Comparison of ENCODE assay signal across 23 cellular contexts in genomic region chr1:101175886-101176285, GRCh38.
DNase-seq lines count a peak whose midpoint lies in the region; ATAC-seq and TF ChIP-seq lines count a peak whose summit lies in the region.
"Had no signal": no experiment of that assay in that cellular context is flagged by ENCODE, and none has a peak within 500 bp of the region (broad histone marks: within the 10 kb centered on the region; RNA-seq: fewer than 3 reads in every experiment).

No MANE protein-coding gene starts in this region.

- no peaks in the 10 kb centered on the region for H3K9me2 ChIP-seq in OCI-LY1 (ENCODE audit: low read depth, low read length)

- H3K4me2 ChIP-seq in OCI-LY1 (ENCODE audit: low read length) (no peak overlapping the region), skeletal muscle satellite cell (ENCODE audit: low read length) (peak overlapping the region; percentile 20)

- intact Hi-C loops in left ventricle myocardium inferior (cut with micrococcal nuclease) (no loop called here), Right ventricle myocardium inferior (cut with DNase I) (no loop called here)

- peaks cover 6% of the 10 kb centered on the region for H3K9me3 Mint-ChIP-seq in activated naive CD8-positive, alpha-beta T cell treated with anti-CD3 and anti-CD28 coated beads, Interleukin-2, amount 50 U/mL, for 24 hours
- no peaks in the 10 kb centered on the region for H3K9me3 Mint-ChIP-seq in chondrocyte (ENCODE audit: low read depth)
- H3K9me3 Mint-ChIP-seq: CD8-positive, alpha-beta T cell; central memory CD8-positive, alpha-beta T cell had no signal

- H3K9me3 ChIP-seq in left ventricle myocardium inferior (replicated peaks) = no peaks in the 10 kb centered on the region
- H3K9me3 ChIP-seq in OCI-LY1 (ENCODE audit: low read length) = no peaks in the 10 kb centered on the region
- no peaks in the 10 kb centered on the region for H3K9me3 ChIP-seq in skeletal muscle satellite cell (replicated peaks; ENCODE audit: low read length)
- H3K9me3 ChIP-seq: ascending aorta, lower lobe of right lung, spleen, tibial artery had no signal

- peak overlapping the region; percentile 61 for H3K27ac ChIP-seq in left ventricle myocardium inferior (replicated peaks)
- no peak overlapping the region for H3K27ac ChIP-seq in OCI-LY1 (ENCODE audit: low read depth, low read length, poor library complexity, severe bottlenecking)
- H3K27ac ChIP-seq: lower lobe of right lung, spleen had no signal

- peaks cover 74% of the 10 kb centered on the region for H3K4me1 Mint-ChIP-seq in activated naive CD8-positive, alpha-beta T cell treated with anti-CD3 and anti-CD28 coated beads, Interleukin-2, amount 50 U/mL, for 24 hours
- H3K4me1 Mint-ChIP-seq in chondrocyte (ENCODE audit: low read depth) = peaks cover 5% of the 10 kb centered on the region

- no peak overlapping the region for H3K4me3 ChIP-seq in left ventricle myocardium inferior
- no peak overlapping the region for H3K4me3 ChIP-seq in OCI-LY1 (ENCODE audit: low read depth, low read length, poor library complexity, severe bottlenecking)
- no peak overlapping the region for H3K4me3 ChIP-seq in skeletal muscle satellite cell (ENCODE audit: low read length)
- H3K4me3 ChIP-seq: ascending aorta, GM12878, lower lobe of right lung, spleen, tibial artery had no signal

- TF ChIP-seq CTCF in left ventricle myocardium inferior (IDR thresholded peaks at IDR 0.05; ENCODE audit: borderline replicate concordance) = no peak
- no peak for TF ChIP-seq CTCF in OCI-LY1 (IDR thresholded peaks at IDR 0.05; ENCODE audit: low read length)
- TF ChIP-seq CTCF in chondrocyte (IDR thresholded peaks at IDR 0.05) = no peak

- no peaks in the 10 kb centered on the region for H3K36me3 Mint-ChIP-seq in activated naive CD8-positive, alpha-beta T cell treated with anti-CD3 and anti-CD28 coated beads, Interleukin-2, amount 50 U/mL, for 24 hours (ENCODE audit: low read depth)
- H3K36me3 Mint-ChIP-seq in chondrocyte (ENCODE audit: low read depth) = no peaks in the 10 kb centered on the region
- H3K36me3 Mint-ChIP-seq: CD8-positive, alpha-beta T cell had no signal

- peak overlapping the region; percentile 99 for H3K27ac Mint-ChIP-seq in activated naive CD8-positive, alpha-beta T cell treated with anti-CD3 and anti-CD28 coated beads, Interleukin-2, amount 50 U/mL, for 24 hours
- no peak overlapping the region for H3K27ac Mint-ChIP-seq in chondrocyte (ENCODE audit: unreplicated experiment)
- H3K27ac Mint-ChIP-seq: CD8-positive, alpha-beta T cell had no signal

- H3K27me3 ChIP-seq in left ventricle myocardium inferior (ENCODE audit: low read depth) (no peaks in the 10 kb centered on the region), OCI-LY1 (ENCODE audit: insufficient read depth, low read length) (no peaks in the 10 kb centered on the region), skeletal muscle satellite cell (ENCODE audit: control insufficient read depth, insufficient read depth, low read length) (no peaks in the 10 kb centered on the region)
- H3K27me3 ChIP-seq: ascending aorta, spleen, tibial artery had no signal

- H3K9ac ChIP-seq in OCI-LY1 (ENCODE audit: low read length) (no peak overlapping the region), skeletal muscle satellite cell (ENCODE audit: low read depth, low read length) (peak overlapping the region; percentile 71)

- no peaks in the 10 kb centered on the region for H4K20me1 ChIP-seq in OCI-LY1 (ENCODE audit: insufficient read depth, low read length)

- no peaks in the 10 kb centered on the region for H3K27me3 Mint-ChIP-seq in activated naive CD8-positive, alpha-beta T cell treated with anti-CD3 and anti-CD28 coated beads, Interleukin-2, amount 50 U/mL, for 24 hours
- no peaks in the 10 kb centered on the region for H3K27me3 Mint-ChIP-seq in chondrocyte (ENCODE audit: low read depth)
- H3K27me3 Mint-ChIP-seq: central memory CD8-positive, alpha-beta T cell had no signal

- ATAC-seq in Right ventricle myocardium inferior (no peak), GM18907 (IDR thresholded peaks at IDR 0.05; ENCODE audit: unreplicated experiment) (no peak)
- no peak for ATAC-seq in activated naive CD8-positive, alpha-beta T cell treated with anti-CD3 and anti-CD28 coated beads, Interleukin-2, amount 50 U/mL, for 24 hours
- ATAC-seq: CD8-positive, alpha-beta T cell; esophagus mucosa; GM12878; lower lobe of right lung; stimulated activated naive CD8-positive, alpha-beta T cell treated with anti-CD3 and anti-CD28 coated beads, Interleukin-15, Interleukin-2, amounts not matched to agents 100 U/mL and 50 U/mL, for 24 hours had no signal

- no peak overlapping the region for H3K4me3 Mint-ChIP-seq in activated naive CD8-positive, alpha-beta T cell treated with anti-CD3 and anti-CD28 coated beads, Interleukin-2, amount 50 U/mL, for 24 hours
- no peak overlapping the region for H3K4me3 Mint-ChIP-seq in chondrocyte (ENCODE audit: unreplicated experiment)
- H3K4me3 Mint-ChIP-seq: CD8-positive, alpha-beta T cell; central memory CD8-positive, alpha-beta T cell had no signal

- peaks cover 26% of the 10 kb centered on the region for H3K4me1 ChIP-seq in left ventricle myocardium inferior
- H3K4me1 ChIP-seq in OCI-LY1 (ENCODE audit: insufficient read depth, low read length, severe bottlenecking) = peaks cover 14% of the 10 kb centered on the region
- peaks cover 40% of the 10 kb centered on the region for H3K4me1 ChIP-seq in skeletal muscle satellite cell (ENCODE audit: control insufficient read depth, insufficient read depth, low read length)
- H3K4me1 ChIP-seq: lower lobe of right lung had no signal

- H3F3A ChIP-seq in OCI-LY1 (ENCODE audit: insufficient read depth, low read length) = no peaks in the 10 kb centered on the region

- no peaks in the 10 kb centered on the region for H3K79me2 ChIP-seq in OCI-LY1 (ENCODE audit: insufficient read depth, low read length)

- H2AFZ ChIP-seq in OCI-LY1 (ENCODE audit: low read length) = peak overlapping the region; percentile 71; the same call in 1 of the 2 replicates

- DNase-seq in left ventricle myocardium inferior (no peak), Right ventricle myocardium inferior (ENCODE audit: missing footprints) (no peak), NCI-H748 (lab: John Stamatoyannopoulos, UW; ENCODE audit: unreplicated experiment) (no peak), chondrocyte (ENCODE audit: low spot score) (no peak)
- no peak for DNase-seq in activated naive CD8-positive, alpha-beta T cell treated with anti-CD3 and anti-CD28 coated beads, Interleukin-2, amount 50 U/mL, for 24 hours
- DNase-seq: activated CD4-positive, alpha-beta T cell treated with anti-CD3 and anti-CD28 coated beads for 4 hours; activated CD8-positive, alpha-beta memory T cell treated with anti-CD3 and anti-CD28 coated beads, Interleukin-2, amount 50 U/mL, for 48 hours; CD8-positive, alpha-beta T cell; KG1; lower lobe of right lung; NCI-H526 treated with DMSO at 0.1 percent for 48 hours; Right ventricle myocardium superior; spleen; stimulated activated CD4-positive, alpha-beta T cell treated with anti-CD3 and anti-CD28 coated beads, Interleukin-4, amount 100 ng/mL, for 1 hour; stimulated activated naive CD8-positive, alpha-beta T cell treated with anti-CD3 and anti-CD28 coated beads, Interleukin-15, Interleukin-2, amounts not matched to agents 100 U/mL and 50 U/mL, for 24 hours; tibial artery had no signal

- H3K36me3 ChIP-seq in left ventricle myocardium inferior (no peaks in the 10 kb centered on the region), OCI-LY1 (ENCODE audit: insufficient read depth, low read length) (no peaks in the 10 kb centered on the region), skeletal muscle satellite cell (ENCODE audit: insufficient read depth, low read length) (no peaks in the 10 kb centered on the region)
- H3K36me3 ChIP-seq: ascending aorta, lower lobe of right lung, spleen, tibial artery had no signal
